ENCODE assay signal across 31 cellular contexts in genomic region chr3:29348311-29348710, GRCh38.
"Had no signal": no experiment of that assay in that cellular context is flagged by ENCODE, and none has a peak within 500 bp of the region (broad histone marks: within the 10 kb centered on the region; RNA-seq: fewer than 3 reads in every experiment).

No MANE protein-coding gene starts in this region.

- H3K4me3 ChIP-seq: body of pancreas, colonic mucosa, dorsolateral prefrontal cortex, psoas muscle, sigmoid colon, vagina had no signal

- H3K27ac ChIP-seq: body of pancreas, colonic mucosa, dorsolateral prefrontal cortex, parathyroid adenoma, psoas muscle, sigmoid colon, vagina, VCaP had no signal

- H3K4me3 Mint-ChIP-seq: activated naive CD8-positive, alpha-beta T cell; mesothelial cell of epicardium; naive thymus-derived CD4-positive, alpha-beta T cell; stimulated activated memory B cell treated with anti-CD40 and anti-IgM and Interleukin-4, amounts not matched to agents 10 μg/mL and 1 μg/mL and 100 μg/mL, for 72 hours; stimulated activated naive CD8-positive, alpha-beta T cell treated with anti-CD3 and anti-CD28 coated beads, Interleukin-15, amount 100 ng/mL, for 72 hours; T-helper 1 cell treated with Interleukin-12 subunit alpha and Interleukin-12 subunit beta and Interleukin-4 antibody, amounts not matched to agents 30 μg/mL and 1 μg/mL, for 36 hours; type B pancreatic cell had no signal

- H3K4me1 ChIP-seq: body of pancreas, colonic mucosa, parathyroid adenoma, sigmoid colon had no signal

- H3K36me3 Mint-ChIP-seq: activated naive CD8-positive, alpha-beta T cell; mesothelial cell of epicardium; naive thymus-derived CD4-positive, alpha-beta T cell; stimulated activated memory B cell treated with anti-CD40 and anti-IgM and Interleukin-4, amounts not matched to agents 10 μg/mL and 1 μg/mL and 100 μg/mL, for 72 hours had no signal

- DNase-seq: activated CD4-positive, alpha-beta T cell treated with anti-CD3 and anti-CD28 coated beads for 4 hours; activated CD4-positive, alpha-beta T cell treated with anti-CD3 and anti-CD28 coated beads, Interleukin-2, amount 50 U/mL, for 4 hours; activated effector memory CD4-positive, alpha-beta T cell treated with Interleukin-2 at 50 U/mL for 16 hours; activated naive CD4-positive, alpha-beta T cell treated with Interleukin-2 at 50 U/mL for 16 hours; activated T-cell treated with anti-CD3 and anti-CD28 coated beads for 4 hours; anterior cingulate cortex; body of pancreas; colonic mucosa; dorsolateral prefrontal cortex; effector memory CD4-positive, alpha-beta T cell; erythroblast; kidney; left colon; naive thymus-derived CD4-positive, alpha-beta T cell; psoas muscle; sigmoid colon; small intestine; stimulated activated CD4-positive, alpha-beta T cell treated with anti-CD3 and anti-CD28 coated beads, Interleukin-1b, Interleukin-23, amount 100 ng/mL, for 48 hours; stimulated activated CD4-positive, alpha-beta T cell treated with anti-CD3 and anti-CD28 coated beads, Interleukin-4, amount 100 ng/mL, for 4 hours; stimulated activated CD8-positive, alpha-beta memory T cell treated with anti-CD3 and anti-CD28 coated beads, Interleukin-4, amount 100 ng/mL, for 48 hours; stimulated activated naive CD8-positive, alpha-beta T cell treated with anti-CD3 and anti-CD28 coated beads, Interleukin-15, amount 100 ng/mL, for 72 hours; substantia nigra; T-helper 9 cell had no signal

- H3K9me3 Mint-ChIP-seq: naive thymus-derived CD4-positive, alpha-beta T cell; stimulated activated memory B cell treated with anti-CD40 and anti-IgM and Interleukin-4, amounts not matched to agents 10 μg/mL and 1 μg/mL and 100 μg/mL, for 72 hours; stimulated activated naive CD8-positive, alpha-beta T cell treated with anti-CD3 and anti-CD28 coated beads, Interleukin-15, amount 100 ng/mL, for 72 hours; T-helper 1 cell treated with Interleukin-12 subunit alpha and Interleukin-12 subunit beta and Interleukin-4 antibody, amounts not matched to agents 30 μg/mL and 1 μg/mL, for 36 hours had no signal

- H3K27me3 ChIP-seq: body of pancreas, colonic mucosa, dorsolateral prefrontal cortex, sigmoid colon, vagina had no signal

- H3K4me1 Mint-ChIP-seq: stimulated activated memory B cell treated with anti-CD40 and anti-IgM and Interleukin-4, amounts not matched to agents 10 μg/mL and 1 μg/mL and 100 μg/mL, for 72 hours; stimulated activated naive CD8-positive, alpha-beta T cell treated with anti-CD3 and anti-CD28 coated beads, Interleukin-15, amount 100 ng/mL, for 72 hours had no signal

- H3K27ac Mint-ChIP-seq: activated naive CD8-positive, alpha-beta T cell; mesothelial cell of epicardium; naive thymus-derived CD4-positive, alpha-beta T cell; stimulated activated memory B cell treated with anti-CD40 and anti-IgM and Interleukin-4, amounts not matched to agents 10 μg/mL and 1 μg/mL and 100 μg/mL, for 72 hours; T-helper 1 cell treated with Interleukin-12 subunit alpha and Interleukin-12 subunit beta and Interleukin-4 antibody, amounts not matched to agents 30 μg/mL and 1 μg/mL, for 36 hours; type B pancreatic cell had no signal

- H3K27me3 Mint-ChIP-seq: stimulated activated memory B cell treated with anti-CD40 and anti-IgM and Interleukin-4, amounts not matched to agents 10 μg/mL and 1 μg/mL and 100 μg/mL, for 72 hours; stimulated activated naive CD8-positive, alpha-beta T cell treated with anti-CD3 and anti-CD28 coated beads, Interleukin-15, amount 100 ng/mL, for 72 hours; type B pancreatic cell had no signal

- H3K9me3 ChIP-seq: body of pancreas, colonic mucosa, psoas muscle, sigmoid colon, vagina had no signal

- H3K36me3 ChIP-seq: colonic mucosa, sigmoid colon, vagina had no signal

- H3K79me2 ChIP-seq: parathyroid adenoma had no signal

- H2AFZ ChIP-seq: parathyroid adenoma had no signal

- ATAC-seq: body of pancreas; left colon; naive thymus-derived CD4-positive, alpha-beta T cell; psoas muscle; stimulated activated memory B cell treated with anti-CD40 and anti-IgM and Interleukin-4, amounts not matched to agents 10 μg/mL and 1 μg/mL and 100 μg/mL, for 72 hours; stimulated activated naive CD8-positive, alpha-beta T cell treated with anti-CD3 and anti-CD28 coated beads, Interleukin-15, amount 100 ng/mL, for 72 hours had no signal
